In genomic region chr4:136637071-136637777, GRCh38 we compare ENCODE assay signal across 8 cellular contexts.
DNase-seq lines count a peak whose midpoint lies in the region; ATAC-seq and TF ChIP-seq lines count a peak whose summit lies in the region.

No MANE protein-coding gene starts in this region.

- no peaks in the 10 kb centered on the region for H3F3A ChIP-seq in GM23248 (ENCODE audit: insufficient read depth)

- H3K36me3 ChIP-seq in GM23248 (ENCODE audit: low read depth) (no peaks in the 10 kb centered on the region), ascending aorta (no peaks in the 10 kb centered on the region)

- no peaks in the 10 kb centered on the region for H3K79me2 ChIP-seq in GM23248 (ENCODE audit: insufficient read depth)

- no peak overlapping the region for H3K27ac ChIP-seq in GM23248
- no peak overlapping the region for H3K27ac ChIP-seq in ascending aorta

- H3K9ac ChIP-seq in GM23248: no peak overlapping the region

- 33 to 38% methylated on average over 9 of the region's 9 CpGs for WGBS in GM23248 (ENCODE audit: low coverage in 1 of 2, low lambda C conversion rate in 2 of 2, missing lambda C conversion rate in 2 of 2), 2 experiments

- intact Hi-C loops in ascending aorta (cut with DNase I): no loop called here

- H3K9me2 ChIP-seq in GM23248 (ENCODE audit: insufficient read depth): no peaks in the 10 kb centered on the region

- no peaks in the 10 kb centered on the region for H3K4me1 ChIP-seq in GM23248 (ENCODE audit: insufficient read depth)
- no peaks in the 10 kb centered on the region for H3K4me1 ChIP-seq in ascending aorta

- no peaks in the 10 kb centered on the region for H3K9me3 ChIP-seq in GM23248 (ENCODE audit: low read depth)
- H3K9me3 ChIP-seq in ascending aorta: no peaks in the 10 kb centered on the region

- peak; percentile 7 for DNase-seq in COLO668 (lab: John Stamatoyannopoulos, UW; ENCODE audit: unreplicated experiment)
- DNase-seq in GM23248: peak; percentile 28
- DNase-seq in hepatic stellate cell (ENCODE audit: low spot score): peak; percentile 11
- DNase-seq in stimulated activated CD8-positive, alpha-beta memory T cell treated with anti-CD3 and anti-CD28 coated beads, Interleukin-4, amount 100 ng/mL, for 48 hours: no peak
- no peak for DNase-seq in ascending aorta (ENCODE audit: low spot score in 2 of 2)

- H4K20me1 ChIP-seq in GM23248 (ENCODE audit: insufficient read depth): no peaks in the 10 kb centered on the region

- no peak overlapping the region for H2AFZ ChIP-seq in GM23248

- in situ Hi-C loops in GM23248 (cut with MboI): no loop called here

- no peak overlapping the region for H3K4me2 ChIP-seq in GM23248 (ENCODE audit: unreplicated experiment)

- H3K27me3 ChIP-seq in GM23248 (replicated peaks; ENCODE audit: insufficient read depth) (no peaks in the 10 kb centered on the region), ascending aorta (no peaks in the 10 kb centered on the region)

- ATAC-seq in SK-N-SH treated with all-trans-retinoic acid at 6 μM for 48 hours: peak; percentile 51; the same call in 2 of the 3 replicates
- ATAC-seq in GM21723 (IDR thresholded peaks at IDR 0.05; ENCODE audit: unreplicated experiment): no peak
- ATAC-seq in GM21528 (IDR thresholded peaks at IDR 0.05; ENCODE audit: low FRiP score, unreplicated experiment): no peak

- no peak for TF ChIP-seq CTCF in ascending aorta (IDR thresholded peaks at IDR 0.05)

- H3K4me3 ChIP-seq in GM23248 (no peak overlapping the region), ascending aorta (no peak overlapping the region)

TF ChIP-seq in SK-N-SH treated with all-trans-retinoic acid at 6 μM for 48 hours, 23 proteins besides CTCF, POLR2A, EP300 and RAD21:
- TF ChIP-seq ZNF8 (CRISPR knock-in tag; IDR thresholded peaks at IDR 0.05) (no peak), ZNF565 (CRISPR knock-in tag; conservative IDR thresholded peaks at IDR 0.05; ENCODE audit: low read depth) (no peak), ISL1 (CRISPR knock-in tag; IDR thresholded peaks at IDR 0.05) (no peak), ESRRG (CRISPR knock-in tag; IDR thresholded peaks at IDR 0.05) (no peak), PPARA (CRISPR knock-in tag; IDR thresholded peaks at IDR 0.05; ENCODE audit: borderline replicate concordance) (no peak), TOX (CRISPR knock-in tag; IDR thresholded peaks at IDR 0.05; ENCODE audit: borderline replicate concordance) (no peak), ZC3H10 (CRISPR knock-in tag; IDR thresholded peaks at IDR 0.05) (no peak), ZFP30 (CRISPR knock-in tag; IDR thresholded peaks at IDR 0.05) (no peak), RARB (CRISPR knock-in tag; IDR thresholded peaks at IDR 0.05) (no peak), ZFP3 (CRISPR knock-in tag; IDR thresholded peaks at IDR 0.05) (no peak), SNAI2 (CRISPR knock-in tag; IDR thresholded peaks at IDR 0.05) (no peak), GLIS3 (CRISPR knock-in tag; IDR thresholded peaks at IDR 0.05) (no peak)
- TF ChIP-seq, protein P1, sequence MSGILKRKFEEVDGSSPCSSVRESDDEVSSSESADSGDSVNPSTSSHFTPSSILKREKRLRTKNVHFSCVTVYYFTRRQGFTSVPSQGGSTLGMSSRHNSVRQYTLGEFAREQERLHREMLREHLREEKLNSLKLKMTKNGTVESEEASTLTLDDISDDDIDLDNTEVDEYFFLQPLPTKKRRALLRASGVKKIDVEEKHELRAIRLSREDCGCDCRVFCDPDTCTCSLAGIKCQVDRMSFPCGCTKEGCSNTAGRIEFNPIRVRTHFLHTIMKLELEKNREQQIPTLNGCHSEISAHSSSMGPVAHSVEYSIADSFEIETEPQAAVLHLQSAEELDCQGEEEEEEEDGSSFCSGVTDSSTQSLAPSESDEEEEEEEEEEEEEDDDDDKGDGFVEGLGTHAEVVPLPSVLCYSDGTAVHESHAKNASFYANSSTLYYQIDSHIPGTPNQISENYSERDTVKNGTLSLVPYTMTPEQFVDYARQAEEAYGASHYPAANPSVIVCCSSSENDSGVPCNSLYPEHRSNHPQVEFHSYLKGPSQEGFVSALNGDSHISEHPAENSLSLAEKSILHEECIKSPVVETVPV (CRISPR knock-in tag; IDR thresholded peaks at IDR 0.05): no peak
- TF ChIP-seq, protein P2, sequence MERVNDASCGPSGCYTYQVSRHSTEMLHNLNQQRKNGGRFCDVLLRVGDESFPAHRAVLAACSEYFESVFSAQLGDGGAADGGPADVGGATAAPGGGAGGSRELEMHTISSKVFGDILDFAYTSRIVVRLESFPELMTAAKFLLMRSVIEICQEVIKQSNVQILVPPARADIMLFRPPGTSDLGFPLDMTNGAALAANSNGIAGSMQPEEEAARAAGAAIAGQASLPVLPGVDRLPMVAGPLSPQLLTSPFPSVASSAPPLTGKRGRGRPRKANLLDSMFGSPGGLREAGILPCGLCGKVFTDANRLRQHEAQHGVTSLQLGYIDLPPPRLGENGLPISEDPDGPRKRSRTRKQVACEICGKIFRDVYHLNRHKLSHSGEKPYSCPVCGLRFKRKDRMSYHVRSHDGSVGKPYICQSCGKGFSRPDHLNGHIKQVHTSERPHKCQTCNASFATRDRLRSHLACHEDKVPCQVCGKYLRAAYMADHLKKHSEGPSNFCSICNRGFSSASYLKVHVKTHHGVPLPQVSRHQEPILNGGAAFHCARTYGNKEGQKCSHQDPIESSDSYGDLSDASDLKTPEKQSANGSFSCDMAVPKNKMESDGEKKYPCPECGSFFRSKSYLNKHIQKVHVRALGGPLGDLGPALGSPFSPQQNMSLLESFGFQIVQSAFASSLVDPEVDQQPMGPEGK (CRISPR knock-in tag; IDR thresholded peaks at IDR 0.05; ENCODE audit: borderline replicate concordance): no peak

Comparison
In these comparisons a context has a peak if more than half of its experiments do, and no peak if none do; other contexts are left out.
1. DNase-seq: peak in COLO668 (single experiment), GM23248 (single experiment) and hepatic stellate cell (single experiment); none in stimulated activated CD8-positive, alpha-beta memory T cell treated with anti-CD3 and anti-CD28 coated beads, Interleukin-4, amount 100 ng/mL, for 48 hours (single experiment) and ascending aorta (0 of 2).